ENCODE assay signal across 19 cellular contexts in the genomic region with DNA sequence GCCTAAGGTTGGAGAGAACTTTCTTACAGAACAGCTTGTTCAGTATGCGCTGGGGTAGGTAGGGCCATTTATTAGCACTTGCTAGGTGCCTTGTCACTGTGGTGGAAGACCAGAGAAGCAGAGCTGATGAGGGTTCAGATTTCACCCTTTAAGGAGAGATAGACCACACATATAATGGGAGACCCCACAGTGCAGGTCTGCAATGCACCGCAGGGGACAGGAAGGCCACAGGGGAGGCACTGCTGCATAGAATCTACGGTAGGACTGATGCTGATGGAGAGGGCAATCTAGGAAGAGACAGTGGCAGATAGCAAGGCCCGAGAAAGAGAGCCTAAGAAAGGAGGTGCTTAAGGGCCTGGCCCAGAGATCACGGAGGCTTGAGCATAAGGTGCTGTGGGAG.
DNase-seq lines count a peak whose midpoint lies in the region; ATAC-seq and TF ChIP-seq lines count a peak whose summit lies in the region.
"Had no signal": no experiment of that assay in that cellular context is flagged by ENCODE, and none has a peak within 500 bp of the region (broad histone marks: within the 10 kb centered on the region; RNA-seq: fewer than 3 reads in every experiment).

No MANE protein-coding gene starts in this region.

- H3K27ac ChIP-seq in HEK293 (ENCODE audit: extremely low read depth, low read depth, low read length): no peak overlapping the region
- H3K27ac ChIP-seq in esophagus muscularis mucosa (replicated peaks in 1 of 4): no peak overlapping the region
- no peak overlapping the region for H3K27ac ChIP-seq in osteoblast (ENCODE audit: low read depth, low read length)
- H3K27ac ChIP-seq: 22Rv1, BLaER1, HL-60 had no signal

- H3K27me3 ChIP-seq in esophagus muscularis mucosa (no peaks in the 10 kb centered on the region), osteoblast (ENCODE audit: insufficient read depth, low read length) (no peaks in the 10 kb centered on the region)
- H3K27me3 ChIP-seq: BLaER1 had no signal

- H3K36me3 ChIP-seq in HEK293 (ENCODE audit: control insufficient read depth in 2 of 2, insufficient read depth in 1 of 2, low read length in 2 of 2): no peaks in the 10 kb centered on the region
- no peaks in the 10 kb centered on the region for H3K36me3 ChIP-seq in esophagus muscularis mucosa
- H3K36me3 ChIP-seq in osteoblast (ENCODE audit: insufficient read depth, low read length): no peaks in the 10 kb centered on the region
- H3K36me3 ChIP-seq: BLaER1, HAP-1 had no signal

- TF ChIP-seq CTCF in HEK293 (tag by site-specific recombination; IDR thresholded peaks at IDR 0.05) (no peak), esophagus muscularis mucosa (IDR thresholded peaks at IDR 0.05) (no peak), osteoblast (IDR thresholded peaks at IDR 0.05; ENCODE audit: extremely low read depth, low read depth, low read length) (no peak)

- no peaks in the 10 kb centered on the region for H3K9me3 ChIP-seq in HEK293 (ENCODE audit: control insufficient read depth, insufficient read depth, low read depth, low read length)
- no peaks in the 10 kb centered on the region for H3K9me3 ChIP-seq in esophagus muscularis mucosa
- H3K9me3 ChIP-seq in osteoblast (ENCODE audit: low read depth, low read length): no peaks in the 10 kb centered on the region
- H3K9me3 ChIP-seq: BLaER1, Caco-2, HAP-1 had no signal

- H3K79me2 ChIP-seq in osteoblast (ENCODE audit: insufficient read depth, low read length): no peaks in the 10 kb centered on the region

- no peak for TF ChIP-seq EP300 in esophagus muscularis mucosa (IDR thresholded peaks at IDR 0.05)

- intact Hi-C loops in esophagus muscularis mucosa (cut with DNase I) (no loop called here), sciatic nerve (cut with DNase I) (no loop called here)

- 69% methylated on average over 5 of the region's 5 CpGs for WGBS in esophagus muscularis mucosa

- H3K4me1 ChIP-seq in HEK293 (ENCODE audit: control insufficient read depth, insufficient read depth, low read length) (no peaks in the 10 kb centered on the region), esophagus muscularis mucosa (peaks cover 0 to 24% (median 18%) of the 10 kb centered on the region in 4 donors), osteoblast (ENCODE audit: insufficient read depth, low read length) (peaks cover 6% of the 10 kb centered on the region)
- H3K4me1 ChIP-seq: Caco-2, HAP-1 had no signal

- H4K20me1 ChIP-seq in osteoblast (ENCODE audit: insufficient read depth, low read length): no peaks in the 10 kb centered on the region
- H4K20me1 ChIP-seq: BLaER1 had no signal

- H2AFZ ChIP-seq in osteoblast (ENCODE audit: low read length): no peak overlapping the region

- H3K4me2 ChIP-seq in osteoblast (ENCODE audit: insufficient read depth, low read length): no peak overlapping the region
- H3K4me2 ChIP-seq: BLaER1 had no signal

- DNase-seq in NCI-H146 (lab: John Stamatoyannopoulos, UW): peak; percentile 8
- no peak for DNase-seq in NCI-H146 treated with DMSO at 0.1 percent for 48 hours (lab: John Stamatoyannopoulos, UW; ENCODE audit: unreplicated experiment)
- peak; percentile 88 for DNase-seq in esophagus muscularis mucosa (ENCODE audit: extremely low spot score)
- peak; percentile 49 for DNase-seq in osteoblast (ENCODE audit: insufficient read length, low spot score, missing footprints)
- no peak for DNase-seq in central memory CD4-positive, alpha-beta T cell
- DNase-seq in activated effector memory CD4-positive, alpha-beta T cell treated with Interleukin-2 at 50 U/mL for 16 hours: no peak
- DNase-seq in sciatic nerve (ENCODE audit: low spot score): no peak
- DNase-seq: AML-193; Caco-2; CD8-positive, alpha-beta memory T cell; DND-41; GDM1; GOT3; HFFc6 had no signal

- H3K4me3 ChIP-seq in HEK293 (ENCODE audit: low read depth, low read length): no peak overlapping the region
- H3K4me3 ChIP-seq in esophagus muscularis mucosa: no peak overlapping the region
- no peak overlapping the region for H3K4me3 ChIP-seq in osteoblast (ENCODE audit: insufficient read depth, low read length)
- H3K4me3 ChIP-seq: BLaER1, HAP-1 had no signal

- ATAC-seq in sciatic nerve: no peak

- POLR2A ChIA-PET in HEK293 (lab: Yijun Ruan, JAX): no interaction called here

- CTCF ChIA-PET in HEK293 (lab: Yijun Ruan, JAX): interaction anchor here (0.6 to 1.2 kb wide), 3 partner anchors 12 to 83 kb away, joined by 3 to 7 read pairs (median 3); no protein-coding TSS in a partner anchor

- TF ChIP-seq POLR2A in esophagus muscularis mucosa (IDR thresholded peaks at IDR 0.05; ENCODE audit: low read depth): no peak

TF ChIP-seq in HEK293, 187 proteins besides CTCF, POLR2A, EP300 and RAD21:
- no peak for TF ChIP-seq ZNF664 (tag by site-specific recombination; IDR thresholded peaks at IDR 0.05)
- no peak for TF ChIP-seq ZNF169 (tag by site-specific recombination; IDR thresholded peaks at IDR 0.05)
- no peak for TF ChIP-seq ZNF366 (tag by site-specific recombination; conservative IDR thresholded peaks at IDR 0.05)
- no peak for TF ChIP-seq ZNF138 (tag by site-specific recombination; IDR thresholded peaks at IDR 0.05; ENCODE audit: borderline replicate concordance)
- TF ChIP-seq ZNF544 (tag by site-specific recombination; IDR thresholded peaks at IDR 0.05): no peak
- no peak for TF ChIP-seq ZNF701 (tag by site-specific recombination; IDR thresholded peaks at IDR 0.05)
- no peak for TF ChIP-seq ZNF202 (tag by site-specific recombination; IDR thresholded peaks at IDR 0.05; ENCODE audit: borderline replicate concordance)
- TF ChIP-seq ZIC2 (tag by site-specific recombination; IDR thresholded peaks at IDR 0.05): peak; percentile 76
- TF ChIP-seq ZNF248 (tag by site-specific recombination; IDR thresholded peaks at IDR 0.05): no peak
- no peak for TF ChIP-seq ZNF624 (tag by site-specific recombination; IDR thresholded peaks at IDR 0.05)
- TF ChIP-seq ZNF133 (tag by site-specific recombination; IDR thresholded peaks at IDR 0.05): 0 out of 2 replicates have a peak, but pooled peaks have one; percentile 45
- TF ChIP-seq ZNF24 (tag by site-specific recombination; IDR thresholded peaks at IDR 0.05): no peak

Comparison
In these comparisons a context has a peak if more than half of its experiments do, and no peak if none do; other contexts are left out.
1. DNase-seq: peak in NCI-H146 (single experiment), esophagus muscularis mucosa (single experiment) and osteoblast (single experiment); none in NCI-H146 treated with DMSO at 0.1 percent for 48 hours (single experiment), central memory CD4-positive, alpha-beta T cell (single experiment), activated effector memory CD4-positive, alpha-beta T cell treated with Interleukin-2 at 50 U/mL for 16 hours (single experiment) and sciatic nerve (single experiment).